9 cellular contexts compared by ENCODE assay signal in the genomic region with DNA sequence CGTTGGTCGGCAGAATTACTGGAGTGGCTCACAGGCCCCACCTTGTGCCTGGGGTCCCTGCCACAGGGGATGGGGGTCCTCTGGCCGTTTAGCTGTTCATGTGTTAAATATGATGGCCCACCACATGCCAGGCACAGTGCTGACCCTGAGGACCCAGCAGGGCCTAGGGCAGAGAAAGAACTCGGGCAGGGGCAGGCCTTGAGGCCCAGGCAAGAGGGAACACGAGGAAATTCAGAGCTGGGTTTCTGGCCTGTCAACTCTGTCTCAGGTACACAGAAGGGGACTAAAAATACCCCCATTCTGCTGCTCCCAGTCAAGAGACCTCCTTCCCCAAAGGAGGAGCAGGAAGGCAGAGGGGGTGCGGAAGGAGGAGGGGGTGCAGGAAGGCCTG.
DNase-seq lines count a peak whose midpoint lies in the region; ATAC-seq and TF ChIP-seq lines count a peak whose summit lies in the region.
"Had no signal": no experiment of that assay in that cellular context is flagged by ENCODE, and none has a peak within 500 bp of the region (broad histone marks: within the 10 kb centered on the region; RNA-seq: fewer than 3 reads in every experiment).

No MANE protein-coding gene starts in this region.

- H2AK9ac ChIP-seq in IMR-90 (replicated peaks; ENCODE audit: low read depth, low read length, poor library complexity) = peak overlapping the region; percentile 72

- no peak overlapping the region for H2BK5ac ChIP-seq in IMR-90 (ENCODE audit: low read depth, low read length, poor library complexity, severe bottlenecking)

- 0 out of 4 replicates have a peak overlapping the region, but pooled peaks of 1 of the 2 experiments have one; percentile 16 for H4K8ac ChIP-seq in IMR-90 (ENCODE audit: low read depth in 2 of 2, low read length in 2 of 2)

- no peak overlapping the region for H3K18ac ChIP-seq in IMR-90 (ENCODE audit: low read depth, low read length)

- H3K27me3 ChIP-seq in DOHH2 (ENCODE audit: control insufficient read depth, low read length) = peaks cover 9% of the 10 kb centered on the region
- H3K27me3 ChIP-seq in IMR-90 (ENCODE audit: control insufficient read depth, insufficient read depth, low read length) = no peaks in the 10 kb centered on the region
- H3K27me3 ChIP-seq in effector memory CD4-positive, alpha-beta T cell (replicated peaks; ENCODE audit: control insufficient read depth, insufficient read depth, low read length, poor library complexity, severe bottlenecking) = no peaks in the 10 kb centered on the region

- no TSS peak for BruUV-seq in IMR-90 (replicated peaks; lab: Mats Ljungman, UMichigan)

- H3K4ac ChIP-seq in IMR-90 (ENCODE audit: low read depth, low read length) = no peak overlapping the region

- H3K4me2 ChIP-seq in DOHH2 (ENCODE audit: low read length) (peak overlapping the region; percentile 28; the same call in 1 of the 2 replicates), IMR-90 (ENCODE audit: low read depth, low read length) (no peak overlapping the region)

- intact Hi-C loops in IMR-90 (cut with micrococcal nuclease) = no loop called here

- H3K36me3 ChIP-seq in DOHH2 (ENCODE audit: control insufficient read depth, low read length) (no peaks in the 10 kb centered on the region), IMR-90 (ENCODE audit: control insufficient read depth, insufficient read depth, low read length) (peaks cover 18% of the 10 kb centered on the region)
- peaks cover 6% of the 10 kb centered on the region for H3K36me3 ChIP-seq in effector memory CD4-positive, alpha-beta T cell (ENCODE audit: control insufficient read depth, insufficient read depth, low read length)

- no peaks in the 10 kb centered on the region for H3K9me3 ChIP-seq in DOHH2 (ENCODE audit: control insufficient read depth, insufficient read depth, low read length)
- no peaks in the 10 kb centered on the region for H3K9me3 ChIP-seq in IMR-90 (ENCODE audit: control insufficient read depth, insufficient read depth, low read length)
- no peaks in the 10 kb centered on the region for H3K9me3 ChIP-seq in effector memory CD4-positive, alpha-beta T cell (ENCODE audit: control insufficient read depth, low read length)

- H3K27ac ChIP-seq in DOHH2 (ENCODE audit: low read depth, low read length) (no peak overlapping the region), IMR-90 (ENCODE audit: insufficient read depth, low read length) (no peak overlapping the region), skin epidermis (peak overlapping the region in 20 of 21 experiments; percentile 4 to 95 (median 78))
- H3K27ac ChIP-seq in effector memory CD4-positive, alpha-beta T cell (ENCODE audit: insufficient read depth, low read length, poor library complexity, severe bottlenecking) = peak overlapping the region; percentile 82

- 0 out of 2 replicates have a peak, but pooled peaks cover 4% of the 10 kb centered on the region for H3K9me1 ChIP-seq in IMR-90 (ENCODE audit: insufficient read depth, low read length)

- H3K14ac ChIP-seq in IMR-90 (replicated peaks; ENCODE audit: low read depth, low read length) = 0 out of 2 replicates have a peak overlapping the region, but pooled peaks have one; percentile 9

- DNase-seq in IMR-90 (no peak), NCI-H2196 treated with DMSO at 0.1 percent for 48 hours (lab: John Stamatoyannopoulos, UW; ENCODE audit: unreplicated experiment) (no peak)
- DNase-seq in effector memory CD4-positive, alpha-beta T cell = no peak
- DNase-seq: activated effector memory CD4-positive, alpha-beta T cell treated with Interleukin-2 at 50 U/mL for 16 hours; DMS153 had no signal

- H3K4me3 ChIP-seq in DOHH2 (ENCODE audit: low read length) (no peak overlapping the region), IMR-90 (ENCODE audit: insufficient read depth, low read depth, low read length) (no peak overlapping the region), skin epidermis (no peak overlapping the region)
- H3K4me3 ChIP-seq in effector memory CD4-positive, alpha-beta T cell (ENCODE audit: insufficient read depth, low read depth, low read length, poor library complexity, severe bottlenecking) = no peak overlapping the region

- in situ Hi-C loops in IMR-90 (cut with MboI; ENCODE audit: low sequenced_read_pairs) = no loop called here

- H2AK5ac ChIP-seq in IMR-90 (ENCODE audit: low read depth, low read length) = no peak overlapping the region

- H3K23ac ChIP-seq in IMR-90 (ENCODE audit: low read depth, low read length) = no peak overlapping the region

- H2BK120ac ChIP-seq in IMR-90 (ENCODE audit: low read depth, low read length) = no peak overlapping the region; the same call in 1 of the 2 replicates

- no peak overlapping the region for H3K9ac ChIP-seq in IMR-90 (ENCODE audit: low read depth, low read length)

- H3K56ac ChIP-seq in IMR-90 (ENCODE audit: extremely low read depth, insufficient read depth, low read length) = no peak overlapping the region

- H3F3A ChIP-seq in DOHH2 (ENCODE audit: control insufficient read depth, insufficient read depth) = no peaks in the 10 kb centered on the region

- H3K9me2 ChIP-seq in DOHH2 (replicated peaks; ENCODE audit: control insufficient read depth, low read length) = no peaks in the 10 kb centered on the region

- H4K20me1 ChIP-seq in DOHH2 (ENCODE audit: control insufficient read depth, insufficient read depth, low read depth, low read length) = peaks cover 4% of the 10 kb centered on the region; the same call in 1 of the 2 replicates
- no peaks in the 10 kb centered on the region for H4K20me1 ChIP-seq in IMR-90 (ENCODE audit: insufficient read depth, low read length)

- H3K4me1 ChIP-seq in DOHH2 (ENCODE audit: control insufficient read depth, low read length) (peaks cover 62% of the 10 kb centered on the region), IMR-90 (ENCODE audit: control insufficient read depth, insufficient read depth, low read length) (peaks cover 5% of the 10 kb centered on the region)
- H3K4me1 ChIP-seq in effector memory CD4-positive, alpha-beta T cell (ENCODE audit: control insufficient read depth, insufficient read depth, low read length, poor library complexity, severe bottlenecking) = peaks cover 51% of the 10 kb centered on the region

- no peak for TF ChIP-seq POLR2A in IMR-90 (IDR thresholded peaks at IDR 0.05; ENCODE audit: low read depth, low read length)

- TF ChIP-seq CTCF in DOHH2 (IDR thresholded peaks at IDR 0.05; ENCODE audit: low read depth, low read length, poor library complexity, severe bottlenecking) (no peak), IMR-90 (conservative IDR thresholded peaks at IDR 0.05; ENCODE audit: low read depth, low read length) (no peak)

- TF ChIP-seq RAD21 in IMR-90 (IDR thresholded peaks at IDR 0.05; ENCODE audit: low read length) = no peak

- no CpG with 5 or more reads among the region's 6 CpGs for WGBS in IMR-90 (ENCODE audit: extremely low coverage in 2 of 2, insufficient read length in 1 of 2), 2 experiments

- CTCF ChIA-PET in IMR-90 (lab: Yijun Ruan, JAX) = no interaction called here

- no peak overlapping the region for H4K5ac ChIP-seq in IMR-90 (ENCODE audit: low read depth, low read length)

- no peaks in the 10 kb centered on the region for H3K79me2 ChIP-seq in DOHH2 (ENCODE audit: control insufficient read depth, low read length)

- dilution Hi-C loops in IMR-90 (cut with HindIII; ENCODE audit: low sequenced_read_pairs, unreplicated experiment) = no loop called here

- H2AFZ ChIP-seq in IMR-90 (replicated peaks; ENCODE audit: low read length, poor library complexity) = peak overlapping the region; percentile 34

- no peaks in the 10 kb centered on the region for H3K79me1 ChIP-seq in IMR-90 (ENCODE audit: low read depth in 1 of 2, low read length in 2 of 2)

- ATAC-seq in IMR-90 (ENCODE audit: low read depth) = no peak; the same call in 1 of the 2 replicates
- ATAC-seq in GM19395 (IDR thresholded peaks at IDR 0.05; ENCODE audit: unreplicated experiment) = no peak
- no peak for ATAC-seq in HG03196 (IDR thresholded peaks at IDR 0.05; ENCODE audit: unreplicated experiment)

- POLR2A ChIA-PET in IMR-90 (lab: Charles Lee; ENCODE audit: unreplicated experiment) = no interaction called here

- H4K91ac ChIP-seq in IMR-90 (ENCODE audit: insufficient read depth, low read depth, low read length) = no peak overlapping the region

- no peak overlapping the region for H2BK20ac ChIP-seq in IMR-90 (ENCODE audit: low read depth, low read length)

- no peak overlapping the region for H2BK15ac ChIP-seq in IMR-90 (ENCODE audit: low read depth, low read length)

TF ChIP-seq in IMR-90, 13 proteins besides CTCF, POLR2A, EP300 and RAD21:
- TF ChIP-seq NFE2L2 (IDR thresholded peaks at IDR 0.05; ENCODE audit: low read depth, low read length) (no peak), CHD1 (IDR thresholded peaks at IDR 0.05; ENCODE audit: low read depth, low read length) (no peak), CEBPB (IDR thresholded peaks at IDR 0.05; ENCODE audit: low read depth, low read length) (no peak), RCOR1 (IDR thresholded peaks at IDR 0.05; ENCODE audit: insufficient replicate concordance, low read length) (no peak), BHLHE40 (IDR thresholded peaks at IDR 0.05; ENCODE audit: low read depth, low read length) (no peak), RFX5 (IDR thresholded peaks at IDR 0.05; ENCODE audit: low read depth, low read length) (no peak), MXI1 (IDR thresholded peaks at IDR 0.05; ENCODE audit: borderline replicate concordance, low read depth, low read length) (no peak), MAFK (IDR thresholded peaks at IDR 0.05; ENCODE audit: low read depth, low read length) (no peak), SMC3 (IDR thresholded peaks at IDR 0.05; ENCODE audit: low read depth, low read length) (no peak)
- TF ChIP-seq, protein P1, sequence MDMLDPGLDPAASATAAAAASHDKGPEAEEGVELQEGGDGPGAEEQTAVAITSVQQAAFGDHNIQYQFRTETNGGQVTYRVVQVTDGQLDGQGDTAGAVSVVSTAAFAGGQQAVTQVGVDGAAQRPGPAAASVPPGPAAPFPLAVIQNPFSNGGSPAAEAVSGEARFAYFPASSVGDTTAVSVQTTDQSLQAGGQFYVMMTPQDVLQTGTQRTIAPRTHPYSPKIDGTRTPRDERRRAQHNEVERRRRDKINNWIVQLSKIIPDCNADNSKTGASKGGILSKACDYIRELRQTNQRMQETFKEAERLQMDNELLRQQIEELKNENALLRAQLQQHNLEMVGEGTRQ (IDR thresholded peaks at IDR 0.05; ENCODE audit: low read depth, low read length) = no peak
- TF ChIP-seq, protein P2, sequence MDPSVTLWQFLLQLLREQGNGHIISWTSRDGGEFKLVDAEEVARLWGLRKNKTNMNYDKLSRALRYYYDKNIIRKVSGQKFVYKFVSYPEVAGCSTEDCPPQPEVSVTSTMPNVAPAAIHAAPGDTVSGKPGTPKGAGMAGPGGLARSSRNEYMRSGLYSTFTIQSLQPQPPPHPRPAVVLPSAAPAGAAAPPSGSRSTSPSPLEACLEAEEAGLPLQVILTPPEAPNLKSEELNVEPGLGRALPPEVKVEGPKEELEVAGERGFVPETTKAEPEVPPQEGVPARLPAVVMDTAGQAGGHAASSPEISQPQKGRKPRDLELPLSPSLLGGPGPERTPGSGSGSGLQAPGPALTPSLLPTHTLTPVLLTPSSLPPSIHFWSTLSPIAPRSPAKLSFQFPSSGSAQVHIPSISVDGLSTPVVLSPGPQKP (IDR thresholded peaks at IDR 0.05; ENCODE audit: borderline replicate concordance, low read depth, low read length) = no peak

Comparison
In these comparisons a context has a peak if more than half of its experiments do, and no peak if none do; other contexts are left out.
1. H3K27ac ChIP-seq: peak in effector memory CD4-positive, alpha-beta T cell (single experiment) and skin epidermis (20 of 21); none in DOHH2 (single experiment) and IMR-90 (single experiment).